In the genomic region with DNA sequence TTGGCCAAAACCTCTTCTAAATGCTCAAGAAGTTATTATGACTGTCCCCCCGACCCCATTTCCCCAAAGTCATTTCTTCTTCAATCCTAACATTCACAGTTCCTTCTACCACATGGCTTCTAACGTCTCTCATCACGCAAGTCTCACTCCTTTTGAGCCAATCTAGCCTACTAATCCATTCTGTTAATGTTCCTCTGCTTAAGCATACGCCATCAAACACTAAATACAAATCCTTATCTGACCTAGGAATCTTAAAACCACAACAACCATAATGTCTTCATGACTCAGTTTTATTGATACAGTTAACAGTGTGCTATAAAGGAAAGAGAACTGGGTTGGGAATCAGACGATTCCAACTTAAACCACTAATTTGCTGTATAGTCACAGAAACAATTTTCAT, we compare ENCODE assay signal across 18 cellular contexts. TPM values are rescaled to one million over a fixed set of nuclear protein-coding genes. Genes with fewer than 3 reads are reported as not detected.
DNase-seq lines count a peak whose midpoint lies in the region; ATAC-seq, FAIRE-seq and TF ChIP-seq lines count a peak whose summit lies in the region.
"Had no signal": no experiment of that assay in that cellular context is flagged by ENCODE, and none has a peak within 500 bp of the region (broad histone marks: within the 10 kb centered on the region; RNA-seq: fewer than 3 reads in every experiment).

No MANE protein-coding gene starts in this region.

- peaks cover 61% of the 10 kb centered on the region for H3K36me3 Mint-ChIP-seq in stimulated activated naive CD8-positive, alpha-beta T cell treated with anti-CD3 and anti-CD28 coated beads, Interleukin-15, Interleukin-2, amounts not matched to agents 100 ng/mL and 50 ng/mL, for 24 hours (ENCODE audit: low read depth)

- H3K27me3 ChIP-seq in PC-3 (ENCODE audit: low read length) (no peaks in the 10 kb centered on the region), K562 (ENCODE audit: control insufficient read depth in 2 of 2, insufficient read depth in 2 of 2, low read length in 2 of 2) (no peaks in the 10 kb centered on the region)
- H3K27me3 ChIP-seq: vagina had no signal

- H2AFZ ChIP-seq in PC-3 (ENCODE audit: low read length) (no peak overlapping the region), K562 (ENCODE audit: low read depth, low read length) (no peak overlapping the region)

- H3K36me3 ChIP-seq in PC-3 (ENCODE audit: low read depth, low read length) (peaks cover 5% of the 10 kb centered on the region; the same call in 1 of the 2 replicates), K562 (ENCODE audit: control insufficient read depth, insufficient read depth, low read length) (peaks cover 84% of the 10 kb centered on the region)

- H3K9me3 Mint-ChIP-seq in stimulated activated naive CD8-positive, alpha-beta T cell treated with anti-CD3 and anti-CD28 coated beads, Interleukin-15, Interleukin-2, amounts not matched to agents 100 ng/mL and 50 ng/mL, for 24 hours = no peaks in the 10 kb centered on the region

- intact Hi-C loops in PC-3 (cut with micrococcal nuclease) = no loop called here
- intact Hi-C loops in K562 (cut with micrococcal nuclease) = no loop called here

- 0 out of 2 replicates have a peak, but pooled peaks have one; percentile 21 for TF ChIP-seq POLR2A in K562 (conservative IDR thresholded peaks at IDR 0.05)

- H3K9me3 ChIP-seq in PC-3 (ENCODE audit: low read length) = no peaks in the 10 kb centered on the region
- no peaks in the 10 kb centered on the region for H3K9me3 ChIP-seq in K562 (replicated peaks; ENCODE audit: control insufficient read depth, insufficient read depth, low read depth, low read length)
- H3K9me3 ChIP-seq: vagina had no signal

- 78% methylated on average over 5 of the region's 5 CpGs for WGBS in K562 (ENCODE audit: insufficient coverage, low coverage, missing lambda C conversion rate)

- H3K4me2 ChIP-seq in PC-3 (ENCODE audit: low read length) (0 out of 2 replicates have a peak overlapping the region, but pooled peaks have one; percentile 2), K562 (ENCODE audit: insufficient read depth, low read length) (no peak overlapping the region)

- POLR2A ChIA-PET in PC-3 (lab: Charles Lee; ENCODE audit: unreplicated experiment) (no interaction called here), K562 (lab: Yijun Ruan, JAX) (interaction anchor here (0.9 to 1.3 kb wide), 3 partner anchors 12 to 173 kb away, joined by 4 to 5 read pairs (median 4); partner anchors contain the start of gene SRSF7)

- in situ Hi-C loops in K562 (cut with MboI) = no loop called here

- TF ChIP-seq CTCF in PC-3 (conservative IDR thresholded peaks at IDR 0.05; ENCODE audit: low read depth, low read length) (no peak), K562 (IDR thresholded peaks at IDR 0.05 in 2 of 3, conservative IDR thresholded peaks at IDR 0.05 in 1 of 3; ENCODE audit: insufficient read depth in 2 of 3, low read depth in 1 of 3, low read length in 3 of 3) (no peak)

- H3K9ac ChIP-seq in PC-3 (ENCODE audit: low read length) (no peak overlapping the region), K562 (ENCODE audit: insufficient read depth in 1 of 2, low read depth in 2 of 2, low read length in 2 of 2) (no peak overlapping the region)

- TF ChIP-seq EP300 in K562 (IDR thresholded peaks at IDR 0.05; ENCODE audit: low read length) = no peak

- no peaks in the 10 kb centered on the region for H3K9me2 ChIP-seq in PC-3 (replicated peaks; ENCODE audit: low read length)

- H3K79me2 ChIP-seq in PC-3 (ENCODE audit: low read length) (no peaks in the 10 kb centered on the region), K562 (ENCODE audit: control insufficient read depth, insufficient read depth, low read length) (peaks cover 30% of the 10 kb centered on the region)

- peaks cover 3% of the 10 kb centered on the region for H3F3A ChIP-seq in PC-3 (ENCODE audit: low read length, unreplicated experiment)

- H3K4me3 Mint-ChIP-seq in stimulated activated naive CD8-positive, alpha-beta T cell treated with anti-CD3 and anti-CD28 coated beads, Interleukin-15, Interleukin-2, amounts not matched to agents 100 ng/mL and 50 ng/mL, for 24 hours = no peak overlapping the region

- FAIRE-seq in K562 (lab: Jason Lieb, UNC) = no peak

- H4K20me1 ChIP-seq in PC-3 (ENCODE audit: low read length) (no peaks in the 10 kb centered on the region), K562 (replicated peaks; ENCODE audit: control insufficient read depth, insufficient read depth, low read length) (no peaks in the 10 kb centered on the region)

- ATAC-seq in stimulated activated naive CD8-positive, alpha-beta T cell treated with anti-CD3 and anti-CD28 coated beads, Interleukin-15, Interleukin-2, amounts not matched to agents 100 U/mL and 50 U/mL, for 24 hours = no peak
- ATAC-seq in PC-3 (peak; percentile 87), K562 (no peak), GM18511 (IDR thresholded peaks at IDR 0.05; ENCODE audit: unreplicated experiment) (no peak), GM21786 (IDR thresholded peaks at IDR 0.05; ENCODE audit: unreplicated experiment) (no peak)
- ATAC-seq: left cardiac atrium, Panc1 had no signal

- H3K27me3 Mint-ChIP-seq in stimulated activated naive CD8-positive, alpha-beta T cell treated with anti-CD3 and anti-CD28 coated beads, Interleukin-15, Interleukin-2, amounts not matched to agents 100 ng/mL and 50 ng/mL, for 24 hours = no peaks in the 10 kb centered on the region

- peaks cover 16% of the 10 kb centered on the region for H3K4me1 ChIP-seq in PC-3 (ENCODE audit: insufficient read depth, low read length)
- no peaks in the 10 kb centered on the region for H3K4me1 ChIP-seq in K562 (replicated peaks in 1 of 2; ENCODE audit: control insufficient read depth in 2 of 2, insufficient read depth in 2 of 2, low read length in 2 of 2)
- H3K4me1 ChIP-seq: vagina had no signal

- CTCF ChIA-PET in PC-3 (lab: Charles Lee) (no interaction called here), K562 (lab: Yijun Ruan, JAX; ENCODE audit: low intra/inter-chr PET ratio) (no interaction called here)

- H3K27ac Mint-ChIP-seq in stimulated activated naive CD8-positive, alpha-beta T cell treated with anti-CD3 and anti-CD28 coated beads, Interleukin-15, Interleukin-2, amounts not matched to agents 100 ng/mL and 50 ng/mL, for 24 hours = peak overlapping the region; percentile 12

- H3K9me1 ChIP-seq in K562 (ENCODE audit: control insufficient read depth, insufficient read depth, low read length) = no peaks in the 10 kb centered on the region

- H3K27ac ChIP-seq in PC-3 (ENCODE audit: low read length) (no peak overlapping the region), K562 (ENCODE audit: extremely low read depth, low read depth, low read length) (no peak overlapping the region)
- H3K27ac ChIP-seq: vagina had no signal

- no peak for TF ChIP-seq RAD21 in K562 (CRISPR knock-in tag; conservative IDR thresholded peaks at IDR 0.05 in 1 of 2, IDR thresholded peaks at IDR 0.05 in 1 of 2)

- peaks cover 19% of the 10 kb centered on the region for H3K4me1 Mint-ChIP-seq in stimulated activated naive CD8-positive, alpha-beta T cell treated with anti-CD3 and anti-CD28 coated beads, Interleukin-15, Interleukin-2, amounts not matched to agents 100 ng/mL and 50 ng/mL, for 24 hours (ENCODE audit: low read depth)

- no TSS peak for BruUV-seq in PC-3 (replicated peaks; lab: Mats Ljungman, UMichigan)
- BruUV-seq in K562 (replicated peaks; lab: Mats Ljungman, UMichigan) = no TSS peak

- no peak overlapping the region for H3K4me3 ChIP-seq in PC-3 (ENCODE audit: low read length)
- H3K4me3 ChIP-seq in K562 = no peak overlapping the region
- H3K4me3 ChIP-seq: vagina had no signal

- DNase-seq in stimulated activated naive CD8-positive, alpha-beta T cell treated with anti-CD3 and anti-CD28 coated beads, Interleukin-15, Interleukin-2, amounts not matched to agents 100 U/mL and 50 U/mL, for 24 hours = no peak
- DNase-seq in PC-3 = peak; percentile 74
- no peak for DNase-seq in K562 (ENCODE audit: extremely low read depth in 1 of 4, low spot score in 3 of 4)
- DNase-seq in NCI-H2227 treated with DMSO at 0.1 percent for 48 hours (lab: John Stamatoyannopoulos, UW) = no peak
- DNase-seq in DMS79 (lab: John Stamatoyannopoulos, UW) = no peak
- DNase-seq: activated naive CD4-positive, alpha-beta T cell treated with Interleukin-2 at 50 U/mL for 16 hours; anterior cingulate cortex; foreskin melanocyte; left cardiac atrium; NCI-H1092; NCI-H2081 treated with DMSO at 0.1 percent for 48 hours; NCI-H774; occipital lobe had no signal

TF ChIP-seq in K562, 482 proteins besides CTCF, POLR2A, EP300 and RAD21 (continues in another document):
- no peak for TF ChIP-seq NR4A1 (CRISPR knock-in tag; IDR thresholded peaks at IDR 0.05)
- no peak for TF ChIP-seq NR4A1 (tag; IDR thresholded peaks at IDR 0.05)
- TF ChIP-seq IRF9 (tag; IDR thresholded peaks at IDR 0.05) = no peak
- TF ChIP-seq POLR3G (IDR thresholded peaks at IDR 0.05; ENCODE audit: extremely low read depth, insufficient read length, insufficient replicate concordance) = no peak
- TF ChIP-seq SUPT5H (IDR thresholded peaks at IDR 0.05) = peak; percentile 53; the same call in 1 of the 2 replicates

RNA-seq across cellular contexts. Expression of gene HNRNPLL, which starts 23.9 kb away (rescaled TPM):
- total RNA-seq in PC-3 (2014; rRNA removed) (30.1 and 43.8 TPM in 2 replicates), K562 (2014; rRNA removed) (67.5 and 73.0 TPM in 2 replicates), K562 (2014; rRNA removed; fragmentation: Illumina TruSeq; extraction: Trizol) (86.9 and 102 TPM in 2 replicates), K562 (2015; rRNA removed; fragmentation: Illumina TruSeq; extraction: Trizol) (57.1 and 57.8 TPM in 2 replicates), K562 (2021) (85.4 and 94.0 TPM in 2 replicates)
- 95.1 and 247 TPM in 2 replicates for total RNA-seq in K562 (2011; cell fraction: chromatin; rRNA removed; ENCODE audit: low replicate concordance)
- 40.4 and 52.4 TPM in 2 replicates for total RNA-seq in K562 (2011; cell fraction: nucleolus; rRNA removed)
- 85.7 and 116 TPM in 2 replicates for total RNA-seq in K562 (2011; cell fraction: nucleoplasm; rRNA removed)
- polyA plus RNA-seq in K562 (2011; rRNA removed) (99.7 and 135 TPM in 2 replicates), K562 (2014; fragmentation: Illumina TruSeq; extraction: Trizol) (46.8 and 49.3 TPM in 2 replicates), K562 (2014; fragmentation: Nextera tagmentation; extraction: Ambion mirVana) (10 to 100 TPM; 19.8 to 24.7 TPM), K562 (2014; rRNA removed) (45.2 and 55.8 TPM in 2 replicates)
- 21.9 and 34.3 TPM in 2 replicates for polyA plus RNA-seq in K562 (2011; cell fraction: cytosol; rRNA removed)
- polyA plus RNA-seq in K562 (2011; cell fraction: nucleus; rRNA removed) = 60.8 and 87.5 TPM in 2 replicates
- 41.1 and 47.5 TPM in 2 replicates for polyA plus RNA-seq in K562 (2012)
- polyA minus RNA-seq in K562 (2011; rRNA and poly(A)+ RNA removed) = 160 and 182 TPM in 2 replicates
- polyA minus RNA-seq in K562 (2011; cell fraction: cytosol; rRNA and poly(A)+ RNA removed) = 50.5 and 52.8 TPM in 2 replicates
- 79.6 and 164 TPM in 2 replicates for polyA minus RNA-seq in K562 (2011; cell fraction: nucleus; rRNA and poly(A)+ RNA removed)
